11 cellular contexts compared by ENCODE assay signal in genomic region chr9:137791947-137792346, GRCh38.
"Had no signal": no experiment of that assay in that cellular context is flagged by ENCODE, and none has a peak within 500 bp of the region (broad histone marks: within the 10 kb centered on the region; RNA-seq: fewer than 3 reads in every experiment).

No MANE protein-coding gene starts in this region.

- DNase-seq: GM23248, GOT3, H7, HFFc6, IMR-90, KG1 had no signal

- H3K9ac ChIP-seq: GM23248 had no signal

- H3K27ac ChIP-seq: GM23248, HL-60 had no signal

- H3K9me3 Mint-ChIP-seq: HFFc6 had no signal

- H3K27ac Mint-ChIP-seq: HFFc6 had no signal

- H3K4me3 Mint-ChIP-seq: HFFc6 had no signal

- H3K9me3 ChIP-seq: HAP-1 had no signal

- H3K4me3 ChIP-seq: GM23248, HAP-1, K562 had no signal

- H3K4me1 ChIP-seq: HAP-1 had no signal

- ATAC-seq: HCT116, HepG2, K562 had no signal

- H2AFZ ChIP-seq: GM23248 had no signal
